ENCODE assay signal across 7 cellular contexts in genomic region chr17:49218941-49219913, GRCh38.
DNase-seq lines count a peak whose midpoint lies in the region; ATAC-seq and TF ChIP-seq lines count a peak whose summit lies in the region.

No MANE protein-coding gene starts in this region.

- H3K4me1 ChIP-seq in OCI-LY1 (ENCODE audit: insufficient read depth, low read length, severe bottlenecking), result peaks cover 67% of the 10 kb centered on the region
- peaks cover 55% of the 10 kb centered on the region for H3K4me1 ChIP-seq in effector memory CD4-positive, alpha-beta T cell (ENCODE audit: control insufficient read depth, insufficient read depth, low read length, poor library complexity, severe bottlenecking)

- H3K27me3 ChIP-seq in OCI-LY1 (ENCODE audit: insufficient read depth, low read length), result no peaks in the 10 kb centered on the region
- no peaks in the 10 kb centered on the region for H3K27me3 ChIP-seq in effector memory CD4-positive, alpha-beta T cell (replicated peaks; ENCODE audit: control insufficient read depth, insufficient read depth, low read length, poor library complexity, severe bottlenecking)

- no peaks in the 10 kb centered on the region for H3K9me3 ChIP-seq in OCI-LY1 (ENCODE audit: low read length)
- H3K9me3 ChIP-seq in effector memory CD4-positive, alpha-beta T cell (ENCODE audit: control insufficient read depth, low read length), result no peaks in the 10 kb centered on the region

- TF ChIP-seq CTCF in OCI-LY1 (IDR thresholded peaks at IDR 0.05; ENCODE audit: low read length), result peak; percentile 63

- no peak overlapping the region for H3K4me3 ChIP-seq in OCI-LY1 (ENCODE audit: low read depth, low read length, poor library complexity, severe bottlenecking)
- peak overlapping the region; percentile 12 for H3K4me3 ChIP-seq in effector memory CD4-positive, alpha-beta T cell (ENCODE audit: insufficient read depth, low read depth, low read length, poor library complexity, severe bottlenecking)

- peaks cover 58% of the 10 kb centered on the region for H3K36me3 ChIP-seq in OCI-LY1 (ENCODE audit: insufficient read depth, low read length)
- no peaks in the 10 kb centered on the region for H3K36me3 ChIP-seq in effector memory CD4-positive, alpha-beta T cell (ENCODE audit: control insufficient read depth, insufficient read depth, low read length)

- peak; percentile 25 to 41 (median 29) for DNase-seq in effector memory CD4-positive, alpha-beta T cell
- peak; percentile 47 to 48 for DNase-seq in stimulated activated CD8-positive, alpha-beta memory T cell treated with anti-CD3 and anti-CD28 coated beads, Interleukin-7, amount 100 ng/mL, for 48 hours (ENCODE audit: extremely low read depth in 1 of 2, low read depth in 1 of 2)
- no peak for DNase-seq in NCI-H2171 treated with DMSO at 0.1 percent for 48 hours (lab: John Stamatoyannopoulos, UW)
- DNase-seq in hepatic stellate cell (ENCODE audit: low spot score), result no peak
- no peak for DNase-seq in NCI-H345 treated with DMSO at 0.1 percent for 48 hours (lab: John Stamatoyannopoulos, UW; ENCODE audit: unreplicated experiment)

- H3K27ac ChIP-seq in OCI-LY1 (ENCODE audit: low read depth, low read length, poor library complexity, severe bottlenecking), result peak overlapping the region; percentile 62
- peak overlapping the region; percentile 53 for H3K27ac ChIP-seq in effector memory CD4-positive, alpha-beta T cell (ENCODE audit: insufficient read depth, low read length, poor library complexity, severe bottlenecking)

- no peaks in the 10 kb centered on the region for H3K79me2 ChIP-seq in OCI-LY1 (ENCODE audit: insufficient read depth, low read length)

- H3K9ac ChIP-seq in OCI-LY1 (ENCODE audit: low read length), result no peak overlapping the region

- peak; percentile 53 for ATAC-seq in GM18511 (IDR thresholded peaks at IDR 0.05; ENCODE audit: unreplicated experiment)

- H4K20me1 ChIP-seq in OCI-LY1 (ENCODE audit: insufficient read depth, low read length), result no peaks in the 10 kb centered on the region

- H3F3A ChIP-seq in OCI-LY1 (ENCODE audit: insufficient read depth, low read length), result no peaks in the 10 kb centered on the region

- no peaks in the 10 kb centered on the region for H3K9me2 ChIP-seq in OCI-LY1 (ENCODE audit: low read depth, low read length)

- peak overlapping the region; percentile 3; the same call in 1 of the 2 replicates for H3K4me2 ChIP-seq in OCI-LY1 (ENCODE audit: low read length)

- H2AFZ ChIP-seq in OCI-LY1 (ENCODE audit: low read length), result no peak overlapping the region

Comparison
In these comparisons a context has a peak if more than half of its experiments do, and no peak if none do; other contexts are left out.
1. DNase-seq: peak in effector memory CD4-positive, alpha-beta T cell (3 of 3) and stimulated activated CD8-positive, alpha-beta memory T cell treated with anti-CD3 and anti-CD28 coated beads, Interleukin-7, amount 100 ng/mL, for 48 hours (2 of 2); none in NCI-H2171 treated with DMSO at 0.1 percent for 48 hours (single experiment), hepatic stellate cell (single experiment) and NCI-H345 treated with DMSO at 0.1 percent for 48 hours (single experiment).